14 cellular contexts compared by ENCODE assay signal in genomic region chr10:78038105-78038504, GRCh38. TPM values are rescaled to one million over a fixed set of nuclear protein-coding genes. Genes with fewer than 3 reads are reported as not detected.
A peak's percentile ranks its signal among the peaks of the same experiment; 100 is the strongest.
DNase-seq lines count a peak whose midpoint lies in the region; ATAC-seq and TF ChIP-seq lines count a peak whose summit lies in the region.
"Had no signal": no experiment of that assay in that cellular context is flagged by ENCODE, and none has a peak within 500 bp of the region (broad histone marks: within the 10 kb centered on the region; RNA-seq: fewer than 3 reads in every experiment).

No MANE protein-coding gene starts in this region.

- H3K36me3 ChIP-seq in BLaER1 (peaks cover 85% of the 10 kb centered on the region), GM23248 (ENCODE audit: low read depth) (peaks cover 82% of the 10 kb centered on the region), prostate gland (peaks cover 0 to 7% of the 10 kb centered on the region in 2 donors)

- H3F3A ChIP-seq in GM23248 (ENCODE audit: insufficient read depth) = peaks cover 85% of the 10 kb centered on the region

- TF ChIP-seq POLR2A in prostate gland (IDR thresholded peaks at IDR 0.05) = no peak

- DNase-seq in GM23248 (peak; percentile 77), iris pigment epithelial cell (ENCODE audit: low read depth) (peak; percentile 49), prostate gland (ENCODE audit: low spot score) (no peak)
- DNase-seq: activated effector memory CD4-positive, alpha-beta T cell treated with Interleukin-2 at 50 U/mL for 16 hours; head of caudate nucleus; NCI-H2081; small intestine; substantia nigra had no signal

- H3K27me3 Mint-ChIP-seq in activated naive CD8-positive, alpha-beta T cell = no peaks in the 10 kb centered on the region

- 49 to 62% methylated on average over 2 of the region's 2 CpGs for WGBS in GM23248 (ENCODE audit: low coverage in 1 of 2, low lambda C conversion rate in 2 of 2, missing lambda C conversion rate in 2 of 2), 2 experiments
- 57% methylated on average over 2 of the region's 2 CpGs for WGBS in prostate gland

- no peak for TF ChIP-seq CTCF in prostate gland (IDR thresholded peaks at IDR 0.05)

- H3K27ac Mint-ChIP-seq in activated naive CD8-positive, alpha-beta T cell = peak overlapping the region; percentile 73

- no peaks in the 10 kb centered on the region for H3K9me3 ChIP-seq in BLaER1
- H3K9me3 ChIP-seq in GM23248 (ENCODE audit: low read depth) = no peaks in the 10 kb centered on the region
- no peaks in the 10 kb centered on the region for H3K9me3 ChIP-seq in prostate gland
- H3K9me3 ChIP-seq: neutrophil had no signal

- H2AFZ ChIP-seq in GM23248 = no peak overlapping the region

- intact Hi-C loops in prostate gland (cut with DNase I) = no loop called here

- H3K9ac ChIP-seq in BLaER1 (no peak overlapping the region), GM23248 (no peak overlapping the region)

- no peak overlapping the region for H3K27ac ChIP-seq in BLaER1
- peak overlapping the region; percentile 14; the same call in 1 of the 2 replicates for H3K27ac ChIP-seq in GM23248
- no peak overlapping the region for H3K27ac ChIP-seq in prostate gland
- H3K27ac ChIP-seq: neutrophil had no signal

- ATAC-seq in HG03520 (IDR thresholded peaks at IDR 0.05; ENCODE audit: unreplicated experiment) = no peak
- no peak for ATAC-seq in GM18511 (IDR thresholded peaks at IDR 0.05; ENCODE audit: unreplicated experiment)
- ATAC-seq: activated CD4-positive, CD25-positive, alpha-beta regulatory T cell treated with anti-CD3 and anti-CD28 coated beads, Interleukin-2, amount 50 U/mL, for 24 hours had no signal

- H3K4me3 ChIP-seq in BLaER1 (no peak overlapping the region; the same call in 1 of the 2 replicates), GM23248 (no peak overlapping the region), prostate gland (no peak overlapping the region)

- H3K4me1 ChIP-seq in BLaER1 = peaks cover 65% of the 10 kb centered on the region
- peaks cover 33% of the 10 kb centered on the region for H3K4me1 ChIP-seq in GM23248 (ENCODE audit: insufficient read depth)
- H3K4me1 ChIP-seq in prostate gland (replicated peaks) = peaks cover 17% of the 10 kb centered on the region

- H4K20me1 ChIP-seq in BLaER1 (peaks cover 89% of the 10 kb centered on the region), GM23248 (ENCODE audit: insufficient read depth) (peaks cover 30% of the 10 kb centered on the region)

- H3K79me2 ChIP-seq in GM23248 (ENCODE audit: insufficient read depth) = peaks cover 79% of the 10 kb centered on the region

- peaks cover 53% of the 10 kb centered on the region for H3K36me3 Mint-ChIP-seq in activated naive CD8-positive, alpha-beta T cell

- H3K4me2 ChIP-seq in BLaER1 = peak overlapping the region; percentile 94; the same call in 1 of the 2 replicates
- H3K4me2 ChIP-seq in GM23248 (ENCODE audit: unreplicated experiment) = peak overlapping the region; percentile 19

- H3K4me3 Mint-ChIP-seq in activated naive CD8-positive, alpha-beta T cell = peak overlapping the region; percentile 96

- in situ Hi-C loops in GM23248 (cut with MboI) = no loop called here

- no peaks in the 10 kb centered on the region for H3K9me3 Mint-ChIP-seq in activated naive CD8-positive, alpha-beta T cell (ENCODE audit: low read depth)

- H3K27me3 ChIP-seq in BLaER1 (no peaks in the 10 kb centered on the region), GM23248 (replicated peaks; ENCODE audit: insufficient read depth) (no peaks in the 10 kb centered on the region), prostate gland (replicated peaks; ENCODE audit: insufficient read depth) (no peaks in the 10 kb centered on the region)
- H3K27me3 ChIP-seq: neutrophil had no signal

- peaks cover 76% of the 10 kb centered on the region for H3K4me1 Mint-ChIP-seq in activated naive CD8-positive, alpha-beta T cell (ENCODE audit: low read depth)

- H3K9me2 ChIP-seq in GM23248 (ENCODE audit: insufficient read depth) = no peaks in the 10 kb centered on the region

RNA-seq across cellular contexts. Expression of gene RPS24, which starts 4.4 kb away (rescaled TPM):
- total RNA-seq in GM23248 (2014; rRNA removed; shearing (Covaris generic)) = 1,265 and 1,653 TPM in 2 replicates
- polyA plus RNA-seq in GM23248 (2016; fragmentation: Nextera tagmentation; extraction: Ambion mirVana) = 660 and 669 TPM in 2 replicates
- total RNA-seq in prostate gland = 1,000 to 10,000 TPM; 1,826 to 2,580 TPM

RNA-seq across cellular contexts. Expression of gene POLR3A, which starts 8.8 kb away (rescaled TPM):
- total RNA-seq in GM23248 (2014; rRNA removed; shearing (Covaris generic)) = 9.2 and 9.6 TPM in 2 replicates
- polyA plus RNA-seq in GM23248 (2016; fragmentation: Nextera tagmentation; extraction: Ambion mirVana) = 11.9 and 12.8 TPM in 2 replicates
- total RNA-seq in prostate gland = 10 to 100 TPM; 17.5 to 18.7 TPM
